In the genomic region with DNA sequence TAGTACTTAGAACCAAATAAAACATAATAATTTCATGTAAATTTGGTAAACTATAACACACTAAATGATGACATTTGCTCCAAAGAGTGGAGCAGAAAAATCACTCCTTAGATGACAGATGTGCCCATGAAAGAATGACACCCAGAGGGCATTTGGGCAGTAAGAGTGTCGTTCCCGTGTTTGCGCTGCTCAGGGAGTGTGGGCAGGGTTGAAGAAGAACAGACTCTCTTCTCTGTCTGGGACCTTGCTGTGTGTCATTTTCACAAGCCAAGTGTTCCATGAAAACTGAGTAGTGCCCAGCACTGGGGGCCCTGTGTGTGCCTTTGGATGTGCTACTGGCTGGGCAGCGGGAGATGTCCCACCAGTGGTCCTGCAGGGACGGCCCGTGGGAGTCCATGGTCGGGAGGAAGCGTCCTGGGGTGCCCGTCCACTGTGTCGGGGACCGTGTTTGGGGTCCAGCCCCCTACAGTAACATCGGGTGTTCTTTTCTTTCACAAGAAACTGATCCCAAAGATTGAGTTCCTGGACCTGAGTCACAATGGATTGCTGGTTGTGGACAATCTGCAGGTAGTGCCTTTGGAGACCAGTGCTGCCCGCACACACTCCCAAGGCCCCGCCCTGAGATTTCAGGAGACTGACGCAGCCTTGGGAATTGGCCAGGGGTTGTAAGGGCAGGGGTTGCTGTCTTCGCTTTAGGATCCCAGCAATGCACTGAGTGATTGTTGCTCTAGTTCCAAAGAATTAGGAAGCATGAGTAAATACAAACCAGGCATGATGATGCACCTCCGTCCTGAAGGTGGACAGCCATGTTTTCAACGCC, we compare ENCODE assay signal across 26 cellular contexts. TPM values are rescaled to one million over a fixed set of nuclear protein-coding genes. Genes with fewer than 3 reads are reported as not detected.
"Had no signal": no experiment of that assay in that cellular context is flagged by ENCODE, and none has a peak within 500 bp of the region (broad histone marks: within the 10 kb centered on the region; RNA-seq: fewer than 3 reads in every experiment).

No MANE protein-coding gene starts in this region.

- H3K4me3 ChIP-seq: dorsolateral prefrontal cortex, gastroesophageal sphincter, heart left ventricle, hepatocyte, neural progenitor cell, psoas muscle, skin epidermis, thoracic aorta, transverse colon had no signal

- H3K27me3 ChIP-seq: dorsolateral prefrontal cortex, foreskin keratinocyte, gastroesophageal sphincter, heart left ventricle, hepatocyte, neural progenitor cell, spleen, transverse colon had no signal

- H2AFZ ChIP-seq: hepatocyte, neural progenitor cell had no signal

- H3K4me2 ChIP-seq: hepatocyte, neural progenitor cell had no signal

- DNase-seq: cerebellar nuclear complex; cortex of kidney; dorsolateral prefrontal cortex; effector CD4-positive, alpha-beta T cell; foreskin keratinocyte; mammary epithelial cell; mesendoderm; midbrain; naive thymus-derived CD4-positive, alpha-beta T cell; spleen; stimulated activated CD4-positive, alpha-beta T cell treated with anti-CD3 and anti-CD28 coated beads, Interleukin-4, amount 100 ng/mL, for 4 hours; stimulated activated naive CD8-positive, alpha-beta T cell treated with anti-CD3 and anti-CD28 coated beads, Interleukin-15, Interleukin-2, amounts not matched to agents 100 U/mL and 50 U/mL, for 24 hours; substantia nigra; transverse colon had no signal

- ATAC-seq: esophagus mucosa; foreskin keratinocyte; naive thymus-derived CD4-positive, alpha-beta T cell; psoas muscle; right cardiac atrium; stimulated activated memory B cell treated with anti-CD40 and anti-IgM and Interleukin-4, amounts not matched to agents 10 μg/mL and 1 μg/mL and 100 μg/mL, for 72 hours; stimulated activated naive CD8-positive, alpha-beta T cell treated with anti-CD3 and anti-CD28 coated beads, Interleukin-15, Interleukin-2, amounts not matched to agents 100 U/mL and 50 U/mL, for 24 hours had no signal

- H3K9me3 ChIP-seq: gastroesophageal sphincter, heart left ventricle, psoas muscle, spleen, thoracic aorta, transverse colon had no signal

- H3K4me1 ChIP-seq: foreskin keratinocyte, neural progenitor cell, transverse colon had no signal

- H3K9ac ChIP-seq: neural progenitor cell had no signal

- H3K27ac ChIP-seq: epithelial cell of prostate, foreskin keratinocyte, hepatocyte, neural progenitor cell, psoas muscle, skin epidermis, thoracic aorta had no signal

RNA-seq across cellular contexts. Expression of a gene that starts 17.9 kb away (rescaled TPM):
- total RNA-seq: foreskin keratinocyte, osteocyte had no signal
- polyA plus RNA-seq: naive thymus-derived CD4-positive, alpha-beta T cell had no signal

RNA-seq across cellular contexts. Expression of a gene that starts 23.4 kb away (rescaled TPM):
- total RNA-seq: foreskin keratinocyte, osteocyte had no signal

RNA-seq across cellular contexts. Expression of a gene that starts 32.4 kb away (rescaled TPM):
- total RNA-seq: osteocyte had no signal
- polyA plus RNA-seq: naive thymus-derived CD4-positive, alpha-beta T cell had no signal
